9 cellular contexts compared by ENCODE assay signal in the genomic region with DNA sequence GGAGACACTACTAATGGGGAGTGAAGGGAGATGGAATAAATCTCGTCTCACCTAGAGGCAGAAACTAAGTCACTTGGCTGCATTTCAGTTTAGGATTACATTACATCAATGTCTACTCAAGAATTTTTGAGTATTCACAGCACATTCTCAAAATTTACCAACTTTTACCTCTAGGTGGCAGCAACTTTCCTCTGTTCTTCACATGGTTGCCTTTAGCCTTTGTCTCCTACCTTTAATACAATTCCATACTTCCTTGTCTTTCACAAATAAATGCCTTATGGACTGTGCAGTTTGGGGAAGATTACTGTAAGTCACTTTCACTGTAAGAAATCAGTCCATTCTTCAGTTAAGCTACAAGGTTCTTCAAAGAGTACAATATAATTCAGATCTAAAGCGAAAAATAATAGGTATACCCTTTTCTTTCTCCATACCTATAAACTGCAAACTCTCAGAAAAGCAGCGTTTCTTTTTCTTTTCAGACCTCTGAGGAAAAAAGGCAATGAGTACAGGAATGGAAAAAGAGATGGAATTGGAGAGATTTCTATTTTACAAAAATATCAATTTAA.
A peak's percentile ranks its signal among the peaks of the same experiment; 100 is the strongest.
DNase-seq lines count a peak whose midpoint lies in the region; ATAC-seq, FAIRE-seq and TF ChIP-seq lines count a peak whose summit lies in the region.
"Had no signal": no experiment of that assay in that cellular context is flagged by ENCODE, and none has a peak within 500 bp of the region (broad histone marks: within the 10 kb centered on the region; RNA-seq: fewer than 3 reads in every experiment).

No MANE protein-coding gene starts in this region.

- POLR2A ChIA-PET in PC-3 (lab: Charles Lee; ENCODE audit: unreplicated experiment): no interaction called here

- intact Hi-C loops in PC-3 (cut with micrococcal nuclease): loop anchor here (2.0 to 10.0 kb wide), 5 partner anchors 80 to 1502 kb away; partner anchors contain the start of gene KLF12

- H3K79me2 ChIP-seq in PC-3 (ENCODE audit: low read length): no peaks in the 10 kb centered on the region

- H3K4me3 ChIP-seq in PC-3 (ENCODE audit: low read length) (no peak overlapping the region), lung (no peak overlapping the region)
- H3K4me3 ChIP-seq: BLaER1 had no signal

- H3K9me2 ChIP-seq in PC-3 (replicated peaks; ENCODE audit: low read length): no peaks in the 10 kb centered on the region

- no peak overlapping the region for H3K4me2 ChIP-seq in PC-3 (ENCODE audit: low read length)
- H3K4me2 ChIP-seq: BLaER1 had no signal

- H4K20me1 ChIP-seq in PC-3 (ENCODE audit: low read length): no peaks in the 10 kb centered on the region
- H4K20me1 ChIP-seq: BLaER1 had no signal

- TF ChIP-seq CTCF in PC-3 (conservative IDR thresholded peaks at IDR 0.05; ENCODE audit: low read depth, low read length) (peak; percentile 72), lung (IDR thresholded peaks at IDR 0.05; ENCODE audit: control extremely low read depth, extremely low read depth) (peak; percentile 46)

- ATAC-seq in GM21423 (IDR thresholded peaks at IDR 0.05; ENCODE audit: unreplicated experiment) (peak; percentile 72), PC-3 (peak; percentile 79), lung (ENCODE audit: insufficient read depth, low FRiP score) (peak; percentile 62)

- H3K27me3 ChIP-seq in PC-3 (ENCODE audit: low read length) (no peaks in the 10 kb centered on the region), lung (ENCODE audit: control insufficient read depth, insufficient read depth) (no peaks in the 10 kb centered on the region)
- H3K27me3 ChIP-seq: BLaER1 had no signal

- H3K27ac ChIP-seq in PC-3 (ENCODE audit: low read length) (no peak overlapping the region), lung (ENCODE audit: low read depth in 1 of 2, low read length in 1 of 2) (no peak overlapping the region)
- H3K27ac ChIP-seq: BLaER1 had no signal

- H3F3A ChIP-seq in PC-3 (ENCODE audit: low read length, unreplicated experiment): no peaks in the 10 kb centered on the region

- no TSS peak for BruUV-seq in PC-3 (replicated peaks; lab: Mats Ljungman, UMichigan)

- CTCF ChIA-PET in PC-3 (lab: Charles Lee): interaction anchor here (0.7 kb wide), 1 partner anchor 34 kb away, joined by 3 read pairs; no protein-coding TSS in a partner anchor

- peak; percentile 36 for FAIRE-seq in colon (lab: Jason Lieb, UNC)

- no peak overlapping the region for H2AFZ ChIP-seq in PC-3 (ENCODE audit: low read length)

- in situ Hi-C loops in KBM-7 (cut with MboI; ENCODE audit: low pct_unique_long_range_greater_than_20kb, low sequenced_read_pairs): no loop called here

- WGBS in lung, 2 donors: 53 to 61% methylated on average over 3 of the region's 3 CpGs

- no peaks in the 10 kb centered on the region for H3K36me3 ChIP-seq in PC-3 (ENCODE audit: low read depth, low read length)
- peaks cover 0 to 2% of the 10 kb centered on the region in 2 donors for H3K36me3 ChIP-seq in lung (ENCODE audit: control insufficient read depth in 2 of 2, insufficient read depth in 2 of 2, low read length in 2 of 2)

- no peaks in the 10 kb centered on the region for H3K9me3 ChIP-seq in PC-3 (ENCODE audit: low read length)
- H3K9me3 ChIP-seq in lung (ENCODE audit: control insufficient read depth in 2 of 2, insufficient read depth in 1 of 2, low read length in 1 of 2): no peaks in the 10 kb centered on the region
- H3K9me3 ChIP-seq: BLaER1 had no signal

- H3K4me1 ChIP-seq in PC-3 (ENCODE audit: insufficient read depth, low read length) (peaks cover 8% of the 10 kb centered on the region), lung (ENCODE audit: control insufficient read depth in 2 of 2, insufficient read depth in 2 of 2, low read length in 2 of 2) (no peaks in the 10 kb centered on the region)
- H3K4me1 ChIP-seq: BLaER1 had no signal

- H3K9ac ChIP-seq in PC-3 (ENCODE audit: low read length): no peak overlapping the region
- H3K9ac ChIP-seq: BLaER1 had no signal

- peak; percentile 46 to 54 for DNase-seq in NCI-H2081 (lab: John Stamatoyannopoulos, UW)
- no peak for DNase-seq in NCI-H2081 treated with DMSO at 0.1 percent for 48 hours (lab: John Stamatoyannopoulos, UW)
- DNase-seq in KBM-7: peak; percentile 73
- peak; percentile 85 for DNase-seq in PC-3
- no peak for DNase-seq in lung (ENCODE audit: low spot score)
- DNase-seq in effector CD8-positive, alpha-beta T cell (lab: John Stamatoyannopoulos, UW): no peak

Comparison
In these comparisons a context has a peak if more than half of its experiments do, and no peak if none do; other contexts are left out.
1. DNase-seq: peak in NCI-H2081 (2 of 2), KBM-7 (single experiment) and PC-3 (single experiment); none in NCI-H2081 treated with DMSO at 0.1 percent for 48 hours (single experiment), lung (single experiment) and effector CD8-positive, alpha-beta T cell (single experiment).
2. Peak in every context shown above with its lines, with median percentiles within 50 percentile points of each other: ATAC-seq.